In genomic region chr2:60560734-60561649, GRCh38 we compare ENCODE assay signal across 8 cellular contexts. TPM values are rescaled to one million over a fixed set of nuclear protein-coding genes. Genes with fewer than 3 reads are reported as not detected.
DNase-seq lines count a peak whose midpoint lies in the region; ATAC-seq and TF ChIP-seq lines count a peak whose summit lies in the region.

No MANE protein-coding gene starts in this region.

- H3K27me3 ChIP-seq in OCI-LY3 (ENCODE audit: low read depth, low read length) (peaks cover 17% of the 10 kb centered on the region), esophagus muscularis mucosa (peaks cover 0 to 40% (median 4%) of the 10 kb centered on the region in 4 donors)

- in situ Hi-C loops in ACHN (cut with HindIII; ENCODE audit: low pct_ligation_motif_present, low pct_unique_long_range_greater_than_20kb, low sequenced_read_pairs), result no loop called here

- POLR2A ChIA-PET in GM10248 (lab: Yijun Ruan, JAX), result no interaction called here

- no peaks in the 10 kb centered on the region for H4K20me1 ChIP-seq in OCI-LY3 (ENCODE audit: insufficient read depth, low read length)

- peak; percentile 62 for TF ChIP-seq CTCF in GM10248 (IDR thresholded peaks at IDR 0.05; ENCODE audit: control extremely low read depth, extremely low read depth, low read depth, missing control alignments)
- peak; percentile 77 for TF ChIP-seq CTCF in OCI-LY3 (IDR thresholded peaks at IDR 0.05; ENCODE audit: low read depth, low read length)
- TF ChIP-seq CTCF in esophagus muscularis mucosa (IDR thresholded peaks at IDR 0.05), result peak; percentile 24 to 55 (median 41)
- peak; percentile 64 for TF ChIP-seq CTCF in retinal pigment epithelial cell (conservative IDR thresholded peaks at IDR 0.05; ENCODE audit: low read depth, low read length)

- H3K4me2 ChIP-seq in OCI-LY3 (ENCODE audit: low read length), result peak overlapping the region; percentile 8; the same call in 1 of the 2 replicates

- no peak overlapping the region for H3K4me3 ChIP-seq in OCI-LY3 (ENCODE audit: low read length)
- H3K4me3 ChIP-seq in esophagus muscularis mucosa, result no peak overlapping the region
- H3K4me3 ChIP-seq in retinal pigment epithelial cell (ENCODE audit: low read length), result no peak overlapping the region

- intact Hi-C loops in esophagus muscularis mucosa (cut with DNase I), result no loop called here

- no peak overlapping the region for H3K9ac ChIP-seq in OCI-LY3 (ENCODE audit: low read length)

- H3K36me3 ChIP-seq in OCI-LY3 (replicated peaks; ENCODE audit: low read depth, low read length), result no peaks in the 10 kb centered on the region
- H3K36me3 ChIP-seq in esophagus muscularis mucosa, result no peaks in the 10 kb centered on the region

- peaks cover 18% of the 10 kb centered on the region for H3K79me2 ChIP-seq in OCI-LY3 (ENCODE audit: low read length)

- DNase-seq in ACHN (peak; percentile 59), GM10248 (ENCODE audit: extremely low spot score) (peak; percentile 41), esophagus muscularis mucosa (ENCODE audit: extremely low spot score) (no peak), retinal pigment epithelial cell (ENCODE audit: low read depth) (no peak), amniotic stem cell (lab: John Stamatoyannopoulos, UW) (no peak)

- CTCF ChIA-PET in GM10248 (lab: Yijun Ruan, JAX), result interaction anchor here (0.7 to 7.3 kb wide), 27 partner anchors 9 to 1551 kb away, joined by 3 to 77 read pairs (median 3); no protein-coding TSS in a partner anchor

- H3K9me3 ChIP-seq in OCI-LY3 (ENCODE audit: insufficient read depth, low read length) (no peaks in the 10 kb centered on the region), esophagus muscularis mucosa (no peaks in the 10 kb centered on the region)

- ATAC-seq in HG02852 (IDR thresholded peaks at IDR 0.05; ENCODE audit: unreplicated experiment) (peak; percentile 63), HG03135 (IDR thresholded peaks at IDR 0.05; ENCODE audit: unreplicated experiment) (no peak)

- H3K27ac ChIP-seq in OCI-LY3 (ENCODE audit: low read length) (no peak overlapping the region), esophagus muscularis mucosa (replicated peaks in 1 of 4) (no peak overlapping the region)

- peaks cover 35% of the 10 kb centered on the region for H3K4me1 ChIP-seq in OCI-LY3 (ENCODE audit: low read length)
- H3K4me1 ChIP-seq in esophagus muscularis mucosa, result peaks cover 4 to 14% (median 10%) of the 10 kb centered on the region in 4 donors

- 81% methylated on average over 5 of the region's 5 CpGs for WGBS in esophagus muscularis mucosa

- TF ChIP-seq EP300 in esophagus muscularis mucosa (IDR thresholded peaks at IDR 0.05), result no peak

- no peak overlapping the region for H2AFZ ChIP-seq in OCI-LY3 (ENCODE audit: low read depth, low read length)

- no peak for TF ChIP-seq POLR2A in esophagus muscularis mucosa (IDR thresholded peaks at IDR 0.05; ENCODE audit: low read depth)

RNA-seq across cellular contexts. Expression of gene BCL11A, which starts 7.5 kb away (rescaled TPM):
- 10 to 100 TPM in 1 of 4 donors, 1 to 10 TPM in 3; 3.5 to 11.3 (median 4.7) TPM for total RNA-seq in esophagus muscularis mucosa

Comparison
In these comparisons a context has a peak if more than half of its experiments do, and no peak if none do; other contexts are left out.
1. DNase-seq: peak in ACHN (single experiment) and GM10248 (single experiment); none in esophagus muscularis mucosa (single experiment), retinal pigment epithelial cell (single experiment) and amniotic stem cell (single experiment).
2. Peak in every context shown above with its lines, with median percentiles within 50 percentile points of each other: CTCF ChIP-seq.